8 cellular contexts compared by ENCODE assay signal in the genomic region with DNA sequence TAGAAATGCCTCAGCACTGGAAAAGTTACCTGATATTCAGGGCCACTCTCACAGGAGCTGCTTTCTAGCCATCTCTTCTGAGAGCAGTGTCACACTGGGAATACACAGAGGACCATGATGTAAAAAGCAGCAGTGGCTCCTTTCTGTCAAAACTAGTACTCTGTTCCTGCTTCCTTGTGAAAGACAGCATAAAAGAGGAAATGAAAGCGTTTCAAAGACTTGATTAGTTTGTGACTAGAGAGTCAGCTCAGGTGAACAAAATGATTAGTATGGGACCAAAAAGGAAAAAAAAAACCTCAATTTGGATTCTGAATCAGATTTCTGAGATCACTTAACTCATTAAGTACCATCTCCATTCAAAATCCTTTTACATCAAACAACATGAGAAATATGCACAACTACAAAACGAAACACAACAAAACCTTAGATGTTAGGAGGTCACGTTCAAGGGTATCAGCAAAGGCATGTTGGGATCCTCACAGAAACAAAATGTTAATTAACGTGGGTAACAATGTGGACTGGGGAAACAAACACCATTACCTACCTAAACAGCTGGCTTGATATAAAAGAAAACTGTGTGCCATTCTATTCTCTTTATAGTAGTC.
DNase-seq lines count a peak whose midpoint lies in the region; ATAC-seq and TF ChIP-seq lines count a peak whose summit lies in the region.

No MANE protein-coding gene starts in this region.

- H3K9me3 Mint-ChIP-seq in chondrocyte (ENCODE audit: low read depth): no peaks in the 10 kb centered on the region

- H3K4me1 ChIP-seq in HUES64 (ENCODE audit: insufficient read depth, low read length): peaks cover 69% of the 10 kb centered on the region

- no peaks in the 10 kb centered on the region for H3K4me1 Mint-ChIP-seq in chondrocyte (ENCODE audit: low read depth)

- H3K36me3 Mint-ChIP-seq in chondrocyte (ENCODE audit: low read depth): no peaks in the 10 kb centered on the region

- peak; percentile 24 for DNase-seq in midbrain (lab: John Stamatoyannopoulos, UW)
- DNase-seq in caudate nucleus (lab: John Stamatoyannopoulos, UW): no peak
- DNase-seq in NCI-H82 treated with DMSO at 0.1 percent for 48 hours (lab: John Stamatoyannopoulos, UW; ENCODE audit: unreplicated experiment): no peak
- no peak for DNase-seq in iPS-NIHi11 (ENCODE audit: low spot score)
- DNase-seq in chondrocyte (ENCODE audit: low spot score): no peak

- H3K9ac ChIP-seq in HUES64 (ENCODE audit: low read depth, low read length): no peak overlapping the region

- H3K4me3 Mint-ChIP-seq in chondrocyte (ENCODE audit: unreplicated experiment): no peak overlapping the region

- H3K27ac Mint-ChIP-seq in chondrocyte (ENCODE audit: unreplicated experiment): no peak overlapping the region

- peaks cover 6% of the 10 kb centered on the region for H3K27me3 Mint-ChIP-seq in chondrocyte (ENCODE audit: low read depth)

- H3K27me3 ChIP-seq in HUES64 (ENCODE audit: insufficient read depth, low read length): no peaks in the 10 kb centered on the region

- H3K4me3 ChIP-seq in HUES64 (ENCODE audit: low read length): no peak overlapping the region

- WGBS in HUES64: 68% methylated on average over 3 of the region's 4 CpGs

- ATAC-seq in GM18873 (IDR thresholded peaks at IDR 0.05; ENCODE audit: low FRiP score, unreplicated experiment) (peak; percentile 81), HG02610 (IDR thresholded peaks at IDR 0.05; ENCODE audit: unreplicated experiment) (peak; percentile 81)

- no peak for TF ChIP-seq CTCF in chondrocyte (IDR thresholded peaks at IDR 0.05)

- H3K27ac ChIP-seq in HUES64 (ENCODE audit: low read depth, low read length): peak overlapping the region; percentile 50; the same call in 1 of the 2 replicates
- H3K27ac ChIP-seq in caudate nucleus (ENCODE audit: low read depth, low read length): no peak overlapping the region

- H3K36me3 ChIP-seq in HUES64 (ENCODE audit: insufficient read depth, low read length): peaks cover 33% of the 10 kb centered on the region

- no peaks in the 10 kb centered on the region for H3K9me3 ChIP-seq in HUES64 (ENCODE audit: insufficient read depth, low read depth, low read length)
